Comparison of ENCODE assay signal across 7 cellular contexts in genomic region chr2:173990970-173991819, GRCh38. TPM values are rescaled to one million over a fixed set of nuclear protein-coding genes. Genes with fewer than 3 reads are reported as not detected.
DNase-seq lines count a peak whose midpoint lies in the region; ATAC-seq and TF ChIP-seq lines count a peak whose summit lies in the region.

No MANE protein-coding gene starts in this region.

- in situ Hi-C loops in KBM-7 (cut with MboI; ENCODE audit: low pct_unique_long_range_greater_than_20kb, low sequenced_read_pairs) = no loop called here

- DNase-seq in brain pericyte (ENCODE audit: low read depth, low spot score) (peak; percentile 53), mucosa of gallbladder (ENCODE audit: low spot score) (peak; percentile 70), GM20000 (ENCODE audit: low spot score) (no peak), KBM-7 (no peak), amniotic stem cell (lab: John Stamatoyannopoulos, UW) (no peak)

- no peak for TF ChIP-seq CTCF in GM20000 (IDR thresholded peaks at IDR 0.05; ENCODE audit: extremely low read depth, missing control alignments)

- peak; percentile 78 for ATAC-seq in GM19324 (IDR thresholded peaks at IDR 0.05; ENCODE audit: low FRiP score, unreplicated experiment)
- ATAC-seq in HG03439 (IDR thresholded peaks at IDR 0.05; ENCODE audit: unreplicated experiment) = peak; percentile 70

RNA-seq across cellular contexts. Expression of gene SP3, which starts 26.0 kb away (rescaled TPM):
- 66.0 TPM for total RNA-seq in mucosa of gallbladder

Comparison
In these comparisons a context has a peak if more than half of its experiments do, and no peak if none do; other contexts are left out.
1. DNase-seq: peak in brain pericyte (single experiment) and mucosa of gallbladder (single experiment); none in GM20000 (single experiment), KBM-7 (single experiment) and amniotic stem cell (single experiment).